Comparison of ENCODE assay signal across 1 cellular context in the genomic region with DNA sequence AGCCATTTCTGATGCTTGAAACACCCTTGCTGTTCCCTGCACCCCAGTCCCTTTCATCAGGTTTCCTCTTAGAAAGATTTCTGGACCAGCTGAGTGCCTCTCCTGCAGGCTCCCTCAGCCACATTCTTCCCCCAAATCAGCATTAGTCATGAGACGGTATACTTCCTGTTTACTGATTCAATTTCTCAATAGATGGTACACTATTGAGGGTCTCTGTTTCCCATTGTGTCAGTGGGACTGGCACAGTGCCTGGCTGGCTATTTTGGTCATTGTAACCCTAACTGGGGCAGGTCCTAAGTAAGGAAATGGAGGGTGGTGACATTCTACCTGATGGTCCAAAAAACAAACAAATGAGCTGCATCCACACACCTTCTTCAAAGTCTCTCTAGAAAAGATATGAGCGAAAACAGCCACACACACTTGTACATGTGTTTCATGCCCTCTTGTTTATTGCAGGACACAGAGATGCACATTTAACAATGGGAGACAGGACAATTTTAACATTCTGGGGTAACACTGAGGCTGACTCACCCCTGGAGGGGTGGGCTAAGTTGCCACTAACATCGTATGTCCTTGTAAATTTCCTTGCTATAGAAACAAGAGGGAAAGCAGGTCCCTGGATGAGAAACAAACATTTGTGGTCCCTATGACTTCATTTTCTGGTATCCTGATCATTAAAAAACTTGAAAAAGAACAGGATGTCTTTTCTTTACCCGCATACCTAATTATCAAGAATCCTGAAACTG.
TF ChIP-seq lines count a peak whose summit lies in the region.

No MANE protein-coding gene starts in this region.

TF ChIP-seq in GM23338, 12 proteins besides CTCF, POLR2A, EP300 and RAD21 (continued from another document):
- TF ChIP-seq EZH2 (IDR thresholded peaks at IDR 0.05; ENCODE audit: low read depth, unreplicated experiment) (no peak), STAT1 (IDR thresholded peaks at IDR 0.05; ENCODE audit: unreplicated experiment) (no peak)
